8 cellular contexts compared by ENCODE assay signal in genomic region chr16:4734063-4734729, GRCh38. TPM values are rescaled to one million over a fixed set of nuclear protein-coding genes. Genes with fewer than 3 reads are reported as not detected.
DNase-seq lines count a peak whose midpoint lies in the region; ATAC-seq and TF ChIP-seq lines count a peak whose summit lies in the region.

ANKS3 (minus strand) TSS chr16:4734271; CDS start chr16:4730149, 4,122 bp downstream.
DNAAF8 (plus strand) TSS chr16:4734537; CDS start chr16:4736515, 1,978 bp downstream.

- H3K36me3 ChIP-seq in adrenal gland (replicated peaks in 1 of 2) (peaks cover 0 to 11% of the 10 kb centered on the region in 2 donors), heart right ventricle (peaks cover 0 to 27% (median 3%) of the 10 kb centered on the region in 9 donors), upper lobe of left lung (peaks cover 2 to 13% (median 6%) of the 10 kb centered on the region in 4 donors)

- H3K4me3 ChIP-seq in GM12875 (ENCODE audit: low read depth, low read length) (peak within 1 kb of the TSS; percentile 89), adrenal gland (peak within 1 kb of the TSS; percentile 41 to 100 (median 82)), heart right ventricle (peak within 1 kb of the TSS; percentile 77 to 99 (median 93)), upper lobe of left lung (peak within 1 kb of the TSS; percentile 83 to 98 (median 91))

- TF ChIP-seq POLR2A in adrenal gland (IDR thresholded peaks at IDR 0.05), result peak in 1 of 2 donors; percentile 19
- peak in 2 of 4 donors; percentile 43 to 53 for TF ChIP-seq POLR2A in upper lobe of left lung (IDR thresholded peaks at IDR 0.05)

- TF ChIP-seq CTCF in GM12875 (IDR thresholded peaks at IDR 0.05; ENCODE audit: borderline replicate concordance, insufficient read depth, low read depth, low read length), result no peak
- TF ChIP-seq CTCF in adrenal gland (IDR thresholded peaks at IDR 0.05), result no peak
- TF ChIP-seq CTCF in heart right ventricle (IDR thresholded peaks at IDR 0.05), result no peak
- peak in 1 of 6 experiments; percentile 28 for TF ChIP-seq CTCF in upper lobe of left lung (IDR thresholded peaks at IDR 0.05)

- 0 to 1% (median 0%) methylated on average over 15 to 70 of the region's 70 CpGs for WGBS in adrenal gland, 4 donors
- 1% methylated on average over 64 to 70 of the region's 70 CpGs for WGBS in heart right ventricle, 2 donors
- 1% methylated on average over 16 to 38 of the region's 70 CpGs for WGBS in upper lobe of left lung, 2 donors

- H3K9me3 ChIP-seq in adrenal gland (replicated peaks in 1 of 3), result no peaks in the 10 kb centered on the region
- no peaks in the 10 kb centered on the region for H3K9me3 ChIP-seq in heart right ventricle
- no peaks in the 10 kb centered on the region for H3K9me3 ChIP-seq in upper lobe of left lung

- intact Hi-C loops in adrenal gland (cut with DNase I), result loop anchor here in 1 of 2 donors (10.0 kb wide), 1 partner anchor 221 kb away; the partner anchor contains the start of gene SEC14L5
- intact Hi-C loops in heart right ventricle (cut with DNase I), result loop anchor here in 2 of 10 donors (5.0 to 10.0 kb wide), 2 partner anchors 33 to 221 kb away; partner anchors contain the start of genes SEC14L5 (in 1 of the 2) and ZNF500 (in 1 of the 2)
- intact Hi-C loops in posterior cingulate gyrus (cut with DNase I), result loop anchor here (1.0 to 2.0 kb wide), 2 partner anchors 33 to 68 kb away; partner anchors contain the start of genes ROGDI and ZNF500

- H3K4me1 ChIP-seq in adrenal gland (replicated peaks in 1 of 2) (peaks cover 4 to 10% of the 10 kb centered on the region in 2 donors), heart right ventricle (peaks cover 2 to 20% (median 15%) of the 10 kb centered on the region in 9 donors), upper lobe of left lung (peaks cover 9 to 22% (median 11%) of the 10 kb centered on the region in 4 donors)

- peak; percentile 78 for ATAC-seq in HG02678 (IDR thresholded peaks at IDR 0.05; ENCODE audit: unreplicated experiment)
- peak; percentile 96 to 98 (median 98) for ATAC-seq in heart right ventricle
- ATAC-seq in upper lobe of left lung (ENCODE audit: low FRiP score in 2 of 2), result peak; percentile 98

- H3K27ac ChIP-seq in adrenal gland (peak within 1 kb of the TSS in 4 of 5 donors; percentile 42 to 87 (median 56)), heart right ventricle (peak within 1 kb of the TSS in 9 of 10 donors; percentile 66 to 85 (median 80)), upper lobe of left lung (peak within 1 kb of the TSS; percentile 50 to 84 (median 81))

- peak in 1 of 4 donors; percentile 44 for TF ChIP-seq EP300 in upper lobe of left lung (IDR thresholded peaks at IDR 0.05)

- peak; percentile 63 for DNase-seq in NCI-H1105 treated with DMSO at 0.1 percent for 48 hours (lab: John Stamatoyannopoulos, UW)
- DNase-seq in SW480 (ENCODE audit: low spot score), result peak; percentile 94
- peak; percentile 95 to 99 (median 98) for DNase-seq in adrenal gland
- DNase-seq in heart right ventricle, result peak; percentile 95 to 96
- DNase-seq in posterior cingulate gyrus, result peak; percentile 93 to 100 (median 96)
- peak; percentile 97 to 98 for DNase-seq in upper lobe of left lung

- H3K27me3 ChIP-seq in adrenal gland (no peaks in the 10 kb centered on the region), heart right ventricle (no peaks in the 10 kb centered on the region), upper lobe of left lung (no peaks in the 10 kb centered on the region)

RNA-seq across cellular contexts. Expression of gene ANKS3, which starts in this region (rescaled TPM):
- total RNA-seq in adrenal gland (10 to 100 TPM; 12.3 to 34.4 (median 18.8) TPM), heart right ventricle (10 to 100 TPM in 1 of 10 donors, 1 to 10 TPM in 9; 5.1 to 11.4 (median 7.9) TPM), upper lobe of left lung (10 to 100 TPM; 17.9 to 67.1 (median 20.0) TPM)
- polyA plus RNA-seq in adrenal gland (100 to 1,000 TPM in 1 of 3 donors, 10 to 100 TPM in 1, 1 to 10 TPM in 1; 7.2 to 118 (median 52.8) TPM), heart right ventricle (10 to 100 TPM; 12.4 to 33.7 TPM)

RNA-seq across cellular contexts. Expression of gene DNAAF8, which starts in this region (rescaled TPM):
- total RNA-seq in adrenal gland (1 to 10 TPM in 6 of 8 donors, under 1 TPM in 2; 0.30 to 3.3 (median 1.1) TPM), heart right ventricle (1 to 10 TPM in 4 of 10 donors, under 1 TPM in 4, not detected in 2; 0.32 to 1.9 (median 1.1) TPM), upper lobe of left lung (10 to 100 TPM in 1 of 6 donors, 1 to 10 TPM in 5; 1.6 to 19.1 (median 4.3) TPM)
- polyA plus RNA-seq in adrenal gland (1 to 10 TPM; 1.9 to 2.7 (median 2.3) TPM), heart right ventricle (1 to 10 TPM; 1.1 to 1.3 TPM)

Comparison
In these comparisons a context has a peak if more than half of its experiments do, and no peak if none do; other contexts are left out.
1. Peak in every context shown above with its lines: DNase-seq, ATAC-seq, H3K4me3 ChIP-seq and H3K27ac ChIP-seq.